ENCODE assay signal across 1 cellular context in genomic region chr17:76382803-76383644, GRCh38.
TF ChIP-seq lines count a peak whose summit lies in the region.

No MANE protein-coding gene starts in this region.

TF ChIP-seq in K562, 482 proteins besides CTCF, POLR2A, EP300 and RAD21 (continued from another document and continues in another):
- TF ChIP-seq BCLAF1 (IDR thresholded peaks at IDR 0.05; ENCODE audit: borderline replicate concordance in 1 of 2, control insufficient read depth in 1 of 2, low read depth in 2 of 2, low read length in 1 of 2) (no peak), MTF1 (CRISPR knock-in tag; IDR thresholded peaks at IDR 0.05; ENCODE audit: borderline replicate concordance) (no peak), DDX20 (tag; IDR thresholded peaks at IDR 0.05; ENCODE audit: low read depth) (no peak), REST (CRISPR knock-in tag; IDR thresholded peaks at IDR 0.05; ENCODE audit: low read depth) (no peak), FOXA3 (CRISPR knock-in tag; conservative IDR thresholded peaks at IDR 0.05 in 1 of 2, IDR thresholded peaks at IDR 0.05 in 1 of 2) (0 out of 4 replicates have a peak, but pooled peaks of 1 of the 2 experiments have one; percentile 57), CBX5 (IDR thresholded peaks at IDR 0.05; ENCODE audit: borderline replicate concordance, low read depth) (no peak), LCOR (CRISPR knock-in tag; IDR thresholded peaks at IDR 0.05) (no peak), NFE2L1 (tag; IDR thresholded peaks at IDR 0.05; ENCODE audit: borderline replicate concordance, low read depth) (no peak), ZHX1 (conservative IDR thresholded peaks at IDR 0.05; ENCODE audit: low read length) (no peak), EZH2 (IDR thresholded peaks at IDR 0.05; ENCODE audit: borderline replicate concordance, low read depth, low read length) (no peak), RFX7 (CRISPR knock-in tag; IDR thresholded peaks at IDR 0.05) (no peak), KDM5B (IDR thresholded peaks at IDR 0.05; ENCODE audit: insufficient replicate concordance, low read depth, low read length) (peak; percentile 31), IFI16 (CRISPR knock-in tag; IDR thresholded peaks at IDR 0.05) (no peak), MGA (IDR thresholded peaks at IDR 0.05) (peak; percentile 19), RCOR1 (IDR thresholded peaks at IDR 0.05; ENCODE audit: borderline replicate concordance in 1 of 2, low read depth in 2 of 2, low read length in 2 of 2) (no peak)
- TF ChIP-seq, protein P1, sequence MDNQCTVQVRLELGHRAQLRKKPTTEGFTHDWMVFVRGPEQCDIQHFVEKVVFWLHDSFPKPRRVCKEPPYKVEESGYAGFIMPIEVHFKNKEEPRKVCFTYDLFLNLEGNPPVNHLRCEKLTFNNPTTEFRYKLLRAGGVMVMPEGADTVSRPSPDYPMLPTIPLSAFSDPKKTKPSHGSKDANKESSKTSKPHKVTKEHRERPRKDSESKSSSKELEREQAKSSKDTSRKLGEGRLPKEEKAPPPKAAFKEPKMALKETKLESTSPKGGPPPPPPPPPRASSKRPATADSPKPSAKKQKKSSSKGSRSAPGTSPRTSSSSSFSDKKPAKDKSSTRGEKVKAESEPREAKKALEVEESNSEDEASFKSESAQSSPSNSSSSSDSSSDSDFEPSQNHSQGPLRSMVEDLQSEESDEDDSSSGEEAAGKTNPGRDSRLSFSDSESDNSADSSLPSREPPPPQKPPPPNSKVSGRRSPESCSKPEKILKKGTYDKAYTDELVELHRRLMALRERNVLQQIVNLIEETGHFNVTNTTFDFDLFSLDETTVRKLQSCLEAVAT (IDR thresholded peaks at IDR 0.05): no peak
- TF ChIP-seq, protein P2, sequence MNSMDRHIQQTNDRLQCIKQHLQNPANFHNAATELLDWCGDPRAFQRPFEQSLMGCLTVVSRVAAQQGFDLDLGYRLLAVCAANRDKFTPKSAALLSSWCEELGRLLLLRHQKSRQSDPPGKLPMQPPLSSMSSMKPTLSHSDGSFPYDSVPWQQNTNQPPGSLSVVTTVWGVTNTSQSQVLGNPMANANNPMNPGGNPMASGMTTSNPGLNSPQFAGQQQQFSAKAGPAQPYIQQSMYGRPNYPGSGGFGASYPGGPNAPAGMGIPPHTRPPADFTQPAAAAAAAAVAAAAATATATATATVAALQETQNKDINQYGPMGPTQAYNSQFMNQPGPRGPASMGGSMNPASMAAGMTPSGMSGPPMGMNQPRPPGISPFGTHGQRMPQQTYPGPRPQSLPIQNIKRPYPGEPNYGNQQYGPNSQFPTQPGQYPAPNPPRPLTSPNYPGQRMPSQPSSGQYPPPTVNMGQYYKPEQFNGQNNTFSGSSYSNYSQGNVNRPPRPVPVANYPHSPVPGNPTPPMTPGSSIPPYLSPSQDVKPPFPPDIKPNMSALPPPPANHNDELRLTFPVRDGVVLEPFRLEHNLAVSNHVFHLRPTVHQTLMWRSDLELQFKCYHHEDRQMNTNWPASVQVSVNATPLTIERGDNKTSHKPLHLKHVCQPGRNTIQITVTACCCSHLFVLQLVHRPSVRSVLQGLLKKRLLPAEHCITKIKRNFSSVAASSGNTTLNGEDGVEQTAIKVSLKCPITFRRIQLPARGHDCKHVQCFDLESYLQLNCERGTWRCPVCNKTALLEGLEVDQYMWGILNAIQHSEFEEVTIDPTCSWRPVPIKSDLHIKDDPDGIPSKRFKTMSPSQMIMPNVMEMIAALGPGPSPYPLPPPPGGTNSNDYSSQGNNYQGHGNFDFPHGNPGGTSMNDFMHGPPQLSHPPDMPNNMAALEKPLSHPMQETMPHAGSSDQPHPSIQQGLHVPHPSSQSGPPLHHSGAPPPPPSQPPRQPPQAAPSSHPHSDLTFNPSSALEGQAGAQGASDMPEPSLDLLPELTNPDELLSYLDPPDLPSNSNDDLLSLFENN (IDR thresholded peaks at IDR 0.05; ENCODE audit: low read depth in 2 of 2, low read length in 2 of 2): no peak
- TF ChIP-seq, protein P3, sequence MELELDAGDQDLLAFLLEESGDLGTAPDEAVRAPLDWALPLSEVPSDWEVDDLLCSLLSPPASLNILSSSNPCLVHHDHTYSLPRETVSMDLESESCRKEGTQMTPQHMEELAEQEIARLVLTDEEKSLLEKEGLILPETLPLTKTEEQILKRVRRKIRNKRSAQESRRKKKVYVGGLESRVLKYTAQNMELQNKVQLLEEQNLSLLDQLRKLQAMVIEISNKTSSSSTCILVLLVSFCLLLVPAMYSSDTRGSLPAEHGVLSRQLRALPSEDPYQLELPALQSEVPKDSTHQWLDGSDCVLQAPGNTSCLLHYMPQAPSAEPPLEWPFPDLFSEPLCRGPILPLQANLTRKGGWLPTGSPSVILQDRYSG (tag; conservative IDR thresholded peaks at IDR 0.05; ENCODE audit: low read depth): no peak
- TF ChIP-seq, protein P4, sequence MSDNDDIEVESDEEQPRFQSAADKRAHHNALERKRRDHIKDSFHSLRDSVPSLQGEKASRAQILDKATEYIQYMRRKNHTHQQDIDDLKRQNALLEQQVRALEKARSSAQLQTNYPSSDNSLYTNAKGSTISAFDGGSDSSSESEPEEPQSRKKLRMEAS (CRISPR knock-in tag; IDR thresholded peaks at IDR 0.05): peak; percentile 83
